Comparison of ENCODE assay signal across 13 cellular contexts in the genomic region with DNA sequence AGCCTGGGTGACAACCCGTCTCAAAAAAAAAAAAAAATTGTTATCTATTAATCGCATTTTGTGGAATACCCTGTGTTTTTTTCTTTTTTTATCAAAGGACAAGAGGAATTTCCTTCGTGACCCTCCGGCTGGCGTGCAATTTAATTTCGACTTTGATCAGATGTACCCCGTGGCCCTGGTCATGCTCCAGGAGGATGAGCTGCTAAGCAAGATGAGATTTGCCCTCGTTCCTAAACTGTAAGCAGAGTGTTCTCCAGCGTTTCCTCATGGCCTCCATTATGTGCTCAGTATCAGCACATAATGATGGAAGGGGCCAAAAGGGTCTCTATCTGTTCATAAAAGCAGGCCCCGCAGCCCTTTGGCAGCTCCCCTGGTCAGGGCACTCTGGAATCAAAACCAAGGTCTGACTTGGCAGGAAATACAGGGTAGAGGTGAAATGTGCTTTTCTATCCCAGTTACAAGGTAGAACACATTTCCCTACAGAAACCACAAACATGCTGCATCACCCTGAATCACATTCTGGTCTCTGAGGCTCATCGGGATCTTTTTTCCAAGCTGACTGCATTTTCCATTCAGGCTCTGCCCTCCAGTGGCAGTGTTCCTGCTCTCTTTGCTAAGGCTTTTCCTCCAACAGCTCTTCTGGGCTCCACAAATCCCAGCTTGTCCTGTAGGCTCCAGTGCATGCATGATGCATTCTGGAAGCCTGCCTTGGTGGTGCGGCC. TPM values are rescaled to one million over a fixed set of nuclear protein-coding genes. Genes with fewer than 3 reads are reported as not detected.
A peak's percentile ranks its signal among the peaks of the same experiment; 100 is the strongest.
DNase-seq lines count a peak whose midpoint lies in the region; ATAC-seq, FAIRE-seq and TF ChIP-seq lines count a peak whose summit lies in the region.
"Had no signal": no experiment of that assay in that cellular context is flagged by ENCODE, and none has a peak within 500 bp of the region (broad histone marks: within the 10 kb centered on the region; RNA-seq: fewer than 3 reads in every experiment).

No MANE protein-coding gene starts in this region.

- H3K27me3 ChIP-seq in BJ (ENCODE audit: control insufficient read depth, insufficient read depth, low read length) (no peaks in the 10 kb centered on the region), bronchial epithelial cell (ENCODE audit: control insufficient read depth, insufficient read depth, low read length) (no peaks in the 10 kb centered on the region), right lobe of liver (no peaks in the 10 kb centered on the region)

- FAIRE-seq in HTR-8/SVneo (lab: Jason Lieb, UNC) (no peak), bronchial epithelial cell (lab: Jason Lieb, UNC) (peak; percentile 73)
- FAIRE-seq: frontal cortex had no signal

- no peaks in the 10 kb centered on the region for H3K4me1 Mint-ChIP-seq in activated CD8-positive, alpha-beta T cell treated with anti-CD3 and anti-CD28 coated beads for 36 hours (ENCODE audit: low read depth)

- DNase-seq in BJ (ENCODE audit: low read depth) (no peak), HTR-8/SVneo (ENCODE audit: insufficient read length, low spot score) (peak; percentile 14), bronchial epithelial cell (ENCODE audit: low read depth) (peak; percentile 71), right lobe of liver (peak in 2 of 3 donors; percentile 56 to 69), GM19240 (ENCODE audit: insufficient read length, low spot score) (no peak), coronary artery (ENCODE audit: low spot score) (no peak)
- no peak for DNase-seq in activated CD8-positive, alpha-beta T cell treated with anti-CD3 and anti-CD28 coated beads for 36 hours
- DNase-seq: activated CD8-positive, alpha-beta memory T cell treated with anti-CD3 and anti-CD28 coated beads, Interleukin-2, amount 50 U/mL, for 4 hours; aorta; Calu3; NCI-H2081 had no signal

- peaks cover 0 to 47% (median 8%) of the 10 kb centered on the region in 4 donors for H3K4me1 ChIP-seq in right lobe of liver

- H3K9me3 Mint-ChIP-seq in activated CD8-positive, alpha-beta T cell treated with anti-CD3 and anti-CD28 coated beads for 36 hours = no peaks in the 10 kb centered on the region

- CTCF ChIA-PET in BJ (lab: Yijun Ruan, JAX) = interaction anchor here (1.0 to 1.3 kb wide), 3 partner anchors 13 to 64 kb away, joined by 3 to 6 read pairs (median 3); no protein-coding TSS in a partner anchor
- CTCF ChIA-PET in activated CD8-positive, alpha-beta T cell treated with anti-CD3 and anti-CD28 coated beads for 36 hours (lab: Charles Lee) = no interaction called here

- no peak overlapping the region for H3K27ac Mint-ChIP-seq in activated CD8-positive, alpha-beta T cell treated with anti-CD3 and anti-CD28 coated beads for 36 hours

- H3K4me3 Mint-ChIP-seq in activated CD8-positive, alpha-beta T cell treated with anti-CD3 and anti-CD28 coated beads for 36 hours = no peak overlapping the region

- H3K9me3 ChIP-seq in right lobe of liver = no peaks in the 10 kb centered on the region

- peaks cover 5% of the 10 kb centered on the region for H3K36me3 Mint-ChIP-seq in activated CD8-positive, alpha-beta T cell treated with anti-CD3 and anti-CD28 coated beads for 36 hours (ENCODE audit: low read depth)

- POLR2A ChIA-PET in BJ (lab: Charles Lee) = no interaction called here
- POLR2A ChIA-PET in activated CD8-positive, alpha-beta T cell treated with anti-CD3 and anti-CD28 coated beads for 36 hours (lab: Charles Lee) = no interaction called here

- intact Hi-C loops in right lobe of liver (cut with DNase I) = no loop called here
- intact Hi-C loops in activated CD8-positive, alpha-beta T cell treated with anti-CD3 and anti-CD28 coated beads for 36 hours (cut with micrococcal nuclease) = no loop called here

- no peak for TF ChIP-seq POLR2A in right lobe of liver (IDR thresholded peaks at IDR 0.05)

- ATAC-seq in right lobe of liver (peak; percentile 50 to 69 (median 63)), HG03432 (IDR thresholded peaks at IDR 0.05; ENCODE audit: unreplicated experiment) (no peak)
- no peak for ATAC-seq in activated CD8-positive, alpha-beta T cell treated with anti-CD3 and anti-CD28 coated beads for 36 hours

- peaks cover 5% of the 10 kb centered on the region; the same call in 1 of the 2 replicates for H3K36me3 ChIP-seq in BJ (ENCODE audit: control insufficient read depth, insufficient read depth, low read length)
- no peaks in the 10 kb centered on the region for H3K36me3 ChIP-seq in bronchial epithelial cell (ENCODE audit: control insufficient read depth, insufficient read depth, low read length)
- peaks cover 0 to 20% (median 6%) of the 10 kb centered on the region in 4 donors for H3K36me3 ChIP-seq in right lobe of liver

- WGBS in right lobe of liver (ENCODE audit: insufficient coverage, low coverage, low lambda C conversion rate, missing lambda C conversion rate) = 54% methylated on average over 11 of the region's 12 CpGs

- H3K27me3 Mint-ChIP-seq in activated CD8-positive, alpha-beta T cell treated with anti-CD3 and anti-CD28 coated beads for 36 hours = no peaks in the 10 kb centered on the region

- TF ChIP-seq CTCF in BJ (IDR thresholded peaks at IDR 0.05; ENCODE audit: insufficient read depth, low read depth, low read length) (peak; percentile 38; the same call in 1 of the 2 replicates), bronchial epithelial cell (IDR thresholded peaks at IDR 0.05; ENCODE audit: insufficient read depth, low read length, severe bottlenecking) (no peak), right lobe of liver (IDR thresholded peaks at IDR 0.05) (peak; percentile 16 to 45 (median 23)), coronary artery (IDR thresholded peaks at IDR 0.05) (no peak)
- TF ChIP-seq CTCF in activated CD8-positive, alpha-beta T cell treated with anti-CD3 and anti-CD28 coated beads for 36 hours (IDR thresholded peaks at IDR 0.05) = no peak

- H3K4me3 ChIP-seq in BJ (ENCODE audit: low read depth, low read length) (no peak overlapping the region), bronchial epithelial cell (ENCODE audit: low read depth, low read length) (no peak overlapping the region), right lobe of liver (no peak overlapping the region), coronary artery (no peak overlapping the region)

- H3K27ac ChIP-seq in right lobe of liver = peak overlapping the region; percentile 25 to 85 (median 74)
- H3K27ac ChIP-seq in coronary artery = no peak overlapping the region

RNA-seq across cellular contexts. Expression of a gene that starts 24.4 kb away (rescaled TPM):
- 7.3 and 11.2 TPM in 2 replicates for polyA plus RNA-seq in BJ (2011; rRNA removed)
- 6.3 and 6.8 TPM in 2 replicates for polyA minus RNA-seq in BJ (2011; rRNA and poly(A)+ RNA removed)
- 21.1 and 37.6 TPM in 2 replicates for total RNA-seq in bronchial epithelial cell
- total RNA-seq in right lobe of liver = 10 to 100 TPM; 22.5 to 35.7 (median 29.5) TPM
- 10 to 100 TPM; 18.2 to 20.4 TPM for total RNA-seq in activated CD8-positive, alpha-beta T cell treated with anti-CD3 and anti-CD28 coated beads for 36 hours

RNA-seq across cellular contexts. Expression of a gene that starts 31.3 kb away (rescaled TPM):
- polyA plus RNA-seq in BJ (2011; rRNA removed) = 3.7 and 6.6 TPM in 2 replicates
- polyA minus RNA-seq in BJ (2011; rRNA and poly(A)+ RNA removed) = 4.6 and 4.8 TPM in 2 replicates
- total RNA-seq in bronchial epithelial cell (5.8 and 7.6 TPM in 2 replicates), right lobe of liver (10 to 100 TPM in 1 of 6 experiments, 1 to 10 TPM in 5; 5.0 to 10.3 (median 8.8) TPM)
- total RNA-seq in activated CD8-positive, alpha-beta T cell treated with anti-CD3 and anti-CD28 coated beads for 36 hours = 1 to 10 TPM; 6.2 to 6.7 TPM

RNA-seq across cellular contexts. Expression of a gene that starts 42.5 kb away (rescaled TPM):
- 4.5 and 8.9 TPM in 2 replicates for polyA plus RNA-seq in BJ (2011; rRNA removed)
- 2.2 TPM in 2 replicates for polyA minus RNA-seq in BJ (2011; rRNA and poly(A)+ RNA removed)
- 7.6 and 11.6 TPM in 2 replicates for total RNA-seq in bronchial epithelial cell
- total RNA-seq in right lobe of liver = 1 to 10 TPM; 3.9 to 9.3 (median 7.3) TPM
- total RNA-seq in activated CD8-positive, alpha-beta T cell treated with anti-CD3 and anti-CD28 coated beads for 36 hours = 10 to 100 TPM; 17.3 to 18.8 TPM

Comparison
In these comparisons a context has a peak if more than half of its experiments do, and no peak if none do; other contexts are left out.
1. DNase-seq: peak in HTR-8/SVneo (single experiment), bronchial epithelial cell (single experiment) and right lobe of liver (2 of 3); none in BJ (single experiment), activated CD8-positive, alpha-beta T cell treated with anti-CD3 and anti-CD28 coated beads for 36 hours (single experiment), GM19240 (single experiment) and coronary artery (single experiment).
2. CTCF ChIP-seq: peak in BJ (single experiment) and right lobe of liver (4 of 4); none in bronchial epithelial cell (single experiment), activated CD8-positive, alpha-beta T cell treated with anti-CD3 and anti-CD28 coated beads for 36 hours (single experiment) and coronary artery (single experiment).
3. ATAC-seq: peak in right lobe of liver (4 of 4); none in HG03432 (single experiment) and activated CD8-positive, alpha-beta T cell treated with anti-CD3 and anti-CD28 coated beads for 36 hours (single experiment).
4. H3K27ac ChIP-seq: peak in right lobe of liver (3 of 3); none in coronary artery (0 of 2).